1 cellular context compared by ENCODE assay signal in the genomic region with DNA sequence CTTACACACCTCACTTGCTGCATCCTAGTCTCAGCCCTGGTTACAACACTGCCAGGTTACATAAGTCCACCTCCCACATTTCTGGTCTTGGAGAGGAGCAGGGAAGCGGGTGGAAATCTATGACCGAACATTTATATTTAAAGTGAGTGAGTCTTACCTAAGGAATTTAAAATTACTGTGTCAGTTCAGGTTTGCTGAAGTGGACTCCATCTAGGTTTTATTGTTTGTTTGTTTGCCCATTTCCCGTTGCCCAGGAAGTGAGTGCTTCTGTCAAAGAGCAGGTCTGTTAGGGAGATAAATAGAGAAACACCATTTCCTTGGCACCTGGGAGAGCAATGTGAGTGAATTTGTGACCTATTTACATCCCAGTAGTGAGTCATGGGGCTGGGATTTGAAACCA.
TF ChIP-seq lines count a peak whose summit lies in the region.

No MANE protein-coding gene starts in this region.

TF ChIP-seq in GM23338, 12 proteins besides CTCF, POLR2A, EP300 and RAD21 (continued from another document):
- TF ChIP-seq, protein P1, sequence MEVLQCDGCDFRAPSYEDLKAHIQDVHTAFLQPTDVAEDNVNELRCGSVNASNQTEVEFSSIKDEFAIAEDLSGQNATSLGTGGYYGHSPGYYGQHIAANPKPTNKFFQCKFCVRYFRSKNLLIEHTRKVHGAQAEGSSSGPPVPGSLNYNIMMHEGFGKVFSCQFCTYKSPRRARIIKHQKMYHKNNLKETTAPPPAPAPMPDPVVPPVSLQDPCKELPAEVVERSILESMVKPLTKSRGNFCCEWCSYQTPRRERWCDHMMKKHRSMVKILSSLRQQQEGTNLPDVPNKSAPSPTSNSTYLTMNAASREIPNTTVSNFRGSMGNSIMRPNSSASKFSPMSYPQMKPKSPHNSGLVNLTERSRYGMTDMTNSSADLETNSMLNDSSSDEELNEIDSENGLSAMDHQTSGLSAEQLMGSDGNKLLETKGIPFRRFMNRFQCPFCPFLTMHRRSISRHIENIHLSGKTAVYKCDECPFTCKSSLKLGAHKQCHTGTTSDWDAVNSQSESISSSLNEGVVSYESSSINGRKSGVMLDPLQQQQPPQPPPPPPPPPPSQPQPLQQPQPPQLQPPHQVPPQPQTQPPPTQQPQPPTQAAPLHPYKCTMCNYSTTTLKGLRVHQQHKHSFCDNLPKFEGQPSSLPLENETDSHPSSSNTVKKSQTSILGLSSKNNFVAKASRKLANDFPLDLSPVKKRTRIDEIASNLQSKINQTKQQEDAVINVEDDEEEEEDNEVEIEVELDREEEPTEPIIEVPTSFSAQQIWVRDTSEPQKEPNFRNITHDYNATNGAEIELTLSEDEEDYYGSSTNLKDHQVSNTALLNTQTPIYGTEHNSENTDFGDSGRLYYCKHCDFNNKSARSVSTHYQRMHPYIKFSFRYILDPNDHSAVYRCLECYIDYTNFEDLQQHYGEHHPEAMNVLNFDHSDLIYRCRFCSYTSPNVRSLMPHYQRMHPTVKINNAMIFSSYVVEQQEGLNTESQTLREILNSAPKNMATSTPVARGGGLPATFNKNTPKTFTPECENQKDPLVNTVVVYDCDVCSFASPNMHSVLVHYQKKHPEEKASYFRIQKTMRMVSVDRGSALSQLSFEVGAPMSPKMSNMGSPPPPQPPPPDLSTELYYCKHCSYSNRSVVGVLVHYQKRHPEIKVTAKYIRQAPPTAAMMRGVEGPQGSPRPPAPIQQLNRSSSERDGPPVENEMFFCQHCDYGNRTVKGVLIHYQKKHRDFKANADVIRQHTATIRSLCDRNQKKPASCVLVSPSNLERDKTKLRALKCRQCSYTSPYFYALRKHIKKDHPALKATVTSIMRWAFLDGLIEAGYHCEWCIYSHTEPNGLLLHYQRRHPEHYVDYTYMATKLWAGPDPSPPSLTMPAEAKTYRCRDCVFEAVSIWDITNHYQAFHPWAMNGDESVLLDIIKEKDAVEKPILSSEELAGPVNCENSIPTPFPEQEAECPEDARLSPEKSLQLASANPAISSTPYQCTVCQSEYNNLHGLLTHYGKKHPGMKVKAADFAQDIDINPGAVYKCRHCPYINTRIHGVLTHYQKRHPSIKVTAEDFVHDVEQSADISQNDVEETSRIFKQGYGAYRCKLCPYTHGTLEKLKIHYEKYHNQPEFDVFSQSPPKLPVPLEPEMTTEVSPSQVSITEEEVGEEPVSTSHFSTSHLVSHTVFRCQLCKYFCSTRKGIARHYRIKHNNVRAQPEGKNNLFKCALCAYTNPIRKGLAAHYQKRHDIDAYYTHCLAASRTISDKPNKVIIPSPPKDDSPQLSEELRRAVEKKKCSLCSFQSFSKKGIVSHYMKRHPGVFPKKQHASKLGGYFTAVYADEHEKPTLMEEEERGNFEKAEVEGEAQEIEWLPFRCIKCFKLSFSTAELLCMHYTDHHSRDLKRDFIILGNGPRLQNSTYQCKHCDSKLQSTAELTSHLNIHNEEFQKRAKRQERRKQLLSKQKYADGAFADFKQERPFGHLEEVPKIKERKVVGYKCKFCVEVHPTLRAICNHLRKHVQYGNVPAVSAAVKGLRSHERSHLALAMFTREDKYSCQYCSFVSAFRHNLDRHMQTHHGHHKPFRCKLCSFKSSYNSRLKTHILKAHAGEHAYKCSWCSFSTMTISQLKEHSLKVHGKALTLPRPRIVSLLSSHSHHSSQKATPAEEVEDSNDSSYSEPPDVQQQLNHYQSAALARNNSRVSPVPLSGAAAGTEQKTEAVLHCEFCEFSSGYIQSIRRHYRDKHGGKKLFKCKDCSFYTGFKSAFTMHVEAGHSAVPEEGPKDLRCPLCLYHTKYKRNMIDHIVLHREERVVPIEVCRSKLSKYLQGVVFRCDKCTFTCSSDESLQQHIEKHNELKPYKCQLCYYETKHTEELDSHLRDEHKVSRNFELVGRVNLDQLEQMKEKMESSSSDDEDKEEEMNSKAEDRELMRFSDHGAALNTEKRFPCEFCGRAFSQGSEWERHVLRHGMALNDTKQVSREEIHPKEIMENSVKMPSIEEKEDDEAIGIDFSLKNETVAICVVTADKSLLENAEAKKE (CRISPR knock-in tag; IDR thresholded peaks at IDR 0.05) = no peak
- no peak for TF ChIP-seq JUNB (IDR thresholded peaks at IDR 0.05; ENCODE audit: unreplicated experiment)
- TF ChIP-seq, protein P2, sequence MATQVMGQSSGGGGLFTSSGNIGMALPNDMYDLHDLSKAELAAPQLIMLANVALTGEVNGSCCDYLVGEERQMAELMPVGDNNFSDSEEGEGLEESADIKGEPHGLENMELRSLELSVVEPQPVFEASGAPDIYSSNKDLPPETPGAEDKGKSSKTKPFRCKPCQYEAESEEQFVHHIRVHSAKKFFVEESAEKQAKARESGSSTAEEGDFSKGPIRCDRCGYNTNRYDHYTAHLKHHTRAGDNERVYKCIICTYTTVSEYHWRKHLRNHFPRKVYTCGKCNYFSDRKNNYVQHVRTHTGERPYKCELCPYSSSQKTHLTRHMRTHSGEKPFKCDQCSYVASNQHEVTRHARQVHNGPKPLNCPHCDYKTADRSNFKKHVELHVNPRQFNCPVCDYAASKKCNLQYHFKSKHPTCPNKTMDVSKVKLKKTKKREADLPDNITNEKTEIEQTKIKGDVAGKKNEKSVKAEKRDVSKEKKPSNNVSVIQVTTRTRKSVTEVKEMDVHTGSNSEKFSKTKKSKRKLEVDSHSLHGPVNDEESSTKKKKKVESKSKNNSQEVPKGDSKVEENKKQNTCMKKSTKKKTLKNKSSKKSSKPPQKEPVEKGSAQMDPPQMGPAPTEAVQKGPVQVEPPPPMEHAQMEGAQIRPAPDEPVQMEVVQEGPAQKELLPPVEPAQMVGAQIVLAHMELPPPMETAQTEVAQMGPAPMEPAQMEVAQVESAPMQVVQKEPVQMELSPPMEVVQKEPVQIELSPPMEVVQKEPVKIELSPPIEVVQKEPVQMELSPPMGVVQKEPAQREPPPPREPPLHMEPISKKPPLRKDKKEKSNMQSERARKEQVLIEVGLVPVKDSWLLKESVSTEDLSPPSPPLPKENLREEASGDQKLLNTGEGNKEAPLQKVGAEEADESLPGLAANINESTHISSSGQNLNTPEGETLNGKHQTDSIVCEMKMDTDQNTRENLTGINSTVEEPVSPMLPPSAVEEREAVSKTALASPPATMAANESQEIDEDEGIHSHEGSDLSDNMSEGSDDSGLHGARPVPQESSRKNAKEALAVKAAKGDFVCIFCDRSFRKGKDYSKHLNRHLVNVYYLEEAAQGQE (IDR thresholded peaks at IDR 0.05; ENCODE audit: unreplicated experiment) = no peak
- no peak for TF ChIP-seq NANOG (IDR thresholded peaks at IDR 0.05; ENCODE audit: borderline replicate concordance)
- TF ChIP-seq CREB1 (CRISPR knock-in tag; IDR thresholded peaks at IDR 0.05; ENCODE audit: low read depth) = no peak
- no peak for TF ChIP-seq ZNF331 (CRISPR knock-in tag; IDR thresholded peaks at IDR 0.05; ENCODE audit: low read depth)
- no peak for TF ChIP-seq EZH2phosphoT487 (IDR thresholded peaks at IDR 0.05; ENCODE audit: unreplicated experiment)
- TF ChIP-seq POLR2AphosphoS5 (IDR thresholded peaks at IDR 0.05; ENCODE audit: low read depth) = no peak
- TF ChIP-seq, protein P3, sequence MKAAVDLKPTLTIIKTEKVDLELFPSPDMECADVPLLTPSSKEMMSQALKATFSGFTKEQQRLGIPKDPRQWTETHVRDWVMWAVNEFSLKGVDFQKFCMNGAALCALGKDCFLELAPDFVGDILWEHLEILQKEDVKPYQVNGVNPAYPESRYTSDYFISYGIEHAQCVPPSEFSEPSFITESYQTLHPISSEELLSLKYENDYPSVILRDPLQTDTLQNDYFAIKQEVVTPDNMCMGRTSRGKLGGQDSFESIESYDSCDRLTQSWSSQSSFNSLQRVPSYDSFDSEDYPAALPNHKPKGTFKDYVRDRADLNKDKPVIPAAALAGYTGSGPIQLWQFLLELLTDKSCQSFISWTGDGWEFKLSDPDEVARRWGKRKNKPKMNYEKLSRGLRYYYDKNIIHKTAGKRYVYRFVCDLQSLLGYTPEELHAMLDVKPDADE (IDR thresholded peaks at IDR 0.05) = no peak
- no peak for TF ChIP-seq EZH2 (IDR thresholded peaks at IDR 0.05; ENCODE audit: low read depth, unreplicated experiment)
- no peak for TF ChIP-seq ZNF114 (CRISPR knock-in tag; IDR thresholded peaks at IDR 0.05)
